In the genomic region with DNA sequence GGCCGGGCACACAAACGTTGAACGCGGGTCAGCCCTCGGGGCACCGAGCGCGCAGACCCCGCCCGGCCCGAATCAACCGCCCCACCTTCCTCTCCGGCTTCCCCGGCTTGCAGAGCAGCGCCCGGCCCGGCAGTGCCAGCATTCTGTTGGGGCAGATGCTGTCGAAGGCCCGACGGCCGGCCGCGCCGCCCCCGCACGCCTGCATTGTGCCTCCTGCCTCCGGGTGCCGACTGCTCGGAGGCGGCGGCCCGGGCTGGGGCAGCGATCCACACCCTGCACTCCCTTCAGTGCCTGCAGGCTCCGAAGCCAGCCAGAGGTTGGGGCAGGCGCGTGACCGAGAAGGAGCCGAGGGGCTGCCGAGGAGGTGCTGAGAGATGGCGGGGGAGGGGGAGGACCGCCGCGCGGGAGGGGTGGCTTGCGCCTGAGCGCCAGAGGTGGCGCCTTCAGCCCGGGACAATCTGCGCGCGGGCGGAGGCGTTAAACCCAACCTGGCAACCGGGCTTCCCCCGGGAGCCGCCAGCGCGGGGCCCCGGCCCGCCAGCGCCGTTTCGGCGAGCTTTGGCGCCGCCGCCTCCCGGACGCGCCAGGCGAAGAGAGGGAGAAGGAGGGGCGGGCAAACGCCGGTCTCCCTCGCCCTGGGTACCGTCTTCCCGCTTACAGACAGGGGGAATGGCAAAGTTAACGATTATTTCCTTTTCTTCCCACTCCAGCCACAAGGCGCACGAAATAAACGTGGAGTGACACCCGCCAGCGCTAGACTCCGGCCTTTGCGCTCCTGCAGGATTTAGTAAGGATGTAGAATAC, we compare ENCODE assay signal across 9 cellular contexts. TPM values are rescaled to one million over a fixed set of nuclear protein-coding genes. Genes with fewer than 3 reads are reported as not detected.
DNase-seq lines count a peak whose midpoint lies in the region; FAIRE-seq and TF ChIP-seq lines count a peak whose summit lies in the region.
"Had no signal": no experiment of that assay in that cellular context is flagged by ENCODE, and none has a peak within 500 bp of the region (broad histone marks: within the 10 kb centered on the region; RNA-seq: fewer than 3 reads in every experiment).

A gene (minus strand): TSS at position 382 of the 804 bp plus-strand sequence. CDS start 177 bp downstream, at position 205.

- H3K9ac ChIP-seq in smooth muscle cell (ENCODE audit: low read depth) = no peak within 1 kb of the TSS

- H3K27me3 ChIP-seq in hepatocyte = peaks cover 99% of the 10 kb centered on the region
- H3K27me3 ChIP-seq in smooth muscle cell (ENCODE audit: low read depth) = peaks cover 100% of the 10 kb centered on the region

- peak; percentile 47 for FAIRE-seq in GM19239 (lab: Jason Lieb, UNC)

- no peaks in the 10 kb centered on the region for H3K9me2 ChIP-seq in hepatocyte (replicated peaks; ENCODE audit: insufficient read depth)

- TF ChIP-seq CTCF in C4-2B (conservative IDR thresholded peaks at IDR 0.05) (peak; percentile 51), hepatocyte (IDR thresholded peaks at IDR 0.05; ENCODE audit: poor library complexity) (peak; percentile 24), smooth muscle cell (IDR thresholded peaks at IDR 0.05; ENCODE audit: borderline replicate concordance, insufficient read depth, poor library complexity, severe bottlenecking) (no peak)

- H4K20me1 ChIP-seq in hepatocyte (ENCODE audit: insufficient read depth, poor library complexity, severe bottlenecking) (no peaks in the 10 kb centered on the region), smooth muscle cell (ENCODE audit: low read depth) (no peaks in the 10 kb centered on the region)

- no peaks in the 10 kb centered on the region for H3F3A ChIP-seq in smooth muscle cell (ENCODE audit: low read depth)

- H3K4me2 ChIP-seq in hepatocyte (peak within 1 kb of the TSS; percentile 96), smooth muscle cell (peak within 1 kb of the TSS; percentile 86)

- H3K4me1 ChIP-seq in hepatocyte (ENCODE audit: insufficient read depth) (peaks cover 31% of the 10 kb centered on the region), smooth muscle cell (ENCODE audit: low read depth) (peaks cover 23% of the 10 kb centered on the region)

- H3K9me3 ChIP-seq in hepatocyte (ENCODE audit: low read depth) (no peaks in the 10 kb centered on the region), smooth muscle cell (replicated peaks; ENCODE audit: low read depth) (no peaks in the 10 kb centered on the region)

- DNase-seq in GM19239 (ENCODE audit: insufficient read length, low spot score) (peak; percentile 49), HPDE6-E6E7 (ENCODE audit: extremely low spot score) (peak; percentile 68), RKO (ENCODE audit: low spot score) (peak; percentile 83), hepatocyte (ENCODE audit: low spot score) (peak; percentile 76), smooth muscle cell (lab: John Stamatoyannopoulos, UW; ENCODE audit: unreplicated experiment) (no peak), NCI-H128 (lab: John Stamatoyannopoulos, UW; ENCODE audit: unreplicated experiment) (no peak)
- DNase-seq in activated naive CD4-positive, alpha-beta T cell treated with anti-CD3 and anti-CD28 coated beads, Interleukin-2, amount 50 U/mL, for 16 hours = peak; percentile 64

- no peaks in the 10 kb centered on the region for H3K79me2 ChIP-seq in hepatocyte
- H3K79me2 ChIP-seq in smooth muscle cell (ENCODE audit: low read depth) = no peaks in the 10 kb centered on the region

- under 1% methylated on average over 41 of the region's 85 CpGs for WGBS in hepatocyte (ENCODE audit: low lambda C conversion rate, missing lambda C conversion rate)
- WGBS in smooth muscle cell (ENCODE audit: low lambda C conversion rate) = 1% methylated on average over 75 of the region's 85 CpGs

- H2AFZ ChIP-seq in hepatocyte (peak within 1 kb of the TSS; percentile 66), smooth muscle cell (ENCODE audit: low read depth) (peak within 1 kb of the TSS; percentile 9)

- H3K36me3 ChIP-seq in hepatocyte (replicated peaks; ENCODE audit: insufficient read depth, low read depth) (no peaks in the 10 kb centered on the region), smooth muscle cell (ENCODE audit: low read depth) (no peaks in the 10 kb centered on the region)

- H3K27ac ChIP-seq in C4-2B (peak within 1 kb of the TSS; percentile 18), hepatocyte (no peak within 1 kb of the TSS), smooth muscle cell (ENCODE audit: low read depth) (no peak within 1 kb of the TSS)

- H3K4me3 ChIP-seq in hepatocyte (peak within 1 kb of the TSS; percentile 52), smooth muscle cell (peak within 1 kb of the TSS; percentile 41)

RNA-seq across cellular contexts. Expression of the gene that starts here (rescaled TPM):
- total RNA-seq in hepatocyte = not detected in 2 replicates
- polyA plus RNA-seq in hepatocyte = 0.08 TPM in 1 of 2 replicates, not detected in the other
- 0.13 TPM in 1 of 2 replicates, not detected in the other for total RNA-seq in smooth muscle cell
- not detected in 2 replicates for polyA plus RNA-seq in smooth muscle cell
- total RNA-seq: subcutaneous adipose tissue had no signal

Comparison
In these comparisons a context has a peak if more than half of its experiments do, and no peak if none do; other contexts are left out.
1. Peak in DNase-seq, H3K4me3 ChIP-seq and H3K4me2 ChIP-seq in hepatocyte; RNA of the gene not detected or under 1 TPM.
2. DNase-seq: peak in GM19239 (single experiment), HPDE6-E6E7 (single experiment), RKO (single experiment) and activated naive CD4-positive, alpha-beta T cell treated with anti-CD3 and anti-CD28 coated beads, Interleukin-2, amount 50 U/mL, for 16 hours (single experiment); none in smooth muscle cell (single experiment) and NCI-H128 (single experiment).